Comparison of ENCODE assay signal across 13 cellular contexts in genomic region chr5:61447780-61448495, GRCh38.
DNase-seq lines count a peak whose midpoint lies in the region; ATAC-seq, FAIRE-seq and TF ChIP-seq lines count a peak whose summit lies in the region.
"Had no signal": no experiment of that assay in that cellular context is flagged by ENCODE, and none has a peak within 500 bp of the region (broad histone marks: within the 10 kb centered on the region; RNA-seq: fewer than 3 reads in every experiment).

No MANE protein-coding gene starts in this region.

- WGBS in small intestine, 3 donors: 96 to 98% (median 97%) methylated on average over 2 of the region's 2 CpGs

- ATAC-seq in GM21515 (IDR thresholded peaks at IDR 0.05; ENCODE audit: unreplicated experiment): no peak
- ATAC-seq: GM23338 had no signal

- no peak for FAIRE-seq in small intestine (lab: Jason Lieb, UNC)
- FAIRE-seq: A204.1, GM12891 had no signal

- DNase-seq in caudate nucleus (lab: John Stamatoyannopoulos, UW) (no peak), myocyte (ENCODE audit: low read depth) (peak; percentile 65), substantia nigra (lab: John Stamatoyannopoulos, UW) (no peak), small intestine (no peak), NCI-H1694 treated with DMSO at 0.1 percent for 48 hours (lab: John Stamatoyannopoulos, UW) (no peak)
- DNase-seq: CD4-positive, alpha-beta T cell; DMS79; H7 had no signal

- CTCF ChIA-PET in HEK293 (lab: Yijun Ruan, JAX): no interaction called here

- H3K4me3 ChIP-seq in HEK293 (ENCODE audit: low read depth, low read length): no peak overlapping the region
- no peak overlapping the region for H3K4me3 ChIP-seq in small intestine (ENCODE audit: low read depth in 1 of 2, low read length in 2 of 2)
- H3K4me3 ChIP-seq: GM23338 had no signal

- H3K27ac ChIP-seq in HEK293 (ENCODE audit: extremely low read depth, low read depth, low read length) (no peak overlapping the region), caudate nucleus (ENCODE audit: low read depth, low read length) (peak overlapping the region; percentile 28), substantia nigra (ENCODE audit: low read depth, low read length, poor library complexity, severe bottlenecking) (peak overlapping the region; percentile 32), small intestine (ENCODE audit: low read depth in 1 of 2, low read length in 1 of 2) (no peak overlapping the region)

- H3K27me3 ChIP-seq in small intestine (ENCODE audit: control insufficient read depth in 2 of 2, insufficient read depth in 2 of 2, low read length in 2 of 2): no peaks in the 10 kb centered on the region

- H3K4me1 ChIP-seq in HEK293 (ENCODE audit: control insufficient read depth, insufficient read depth, low read length): peaks cover 17% of the 10 kb centered on the region
- H3K4me1 ChIP-seq in small intestine (ENCODE audit: control insufficient read depth in 2 of 2, insufficient read depth in 1 of 2, low read depth in 1 of 2, low read length in 1 of 2): peaks cover 6 to 17% of the 10 kb centered on the region in 2 donors

- no peak for TF ChIP-seq CTCF in HEK293 (tag by site-specific recombination; IDR thresholded peaks at IDR 0.05)

- H3K36me3 ChIP-seq in HEK293 (ENCODE audit: control insufficient read depth in 2 of 2, insufficient read depth in 1 of 2, low read length in 2 of 2): no peaks in the 10 kb centered on the region
- H3K36me3 ChIP-seq in small intestine (ENCODE audit: control insufficient read depth in 2 of 2, insufficient read depth in 2 of 2, low read length in 2 of 2): peaks cover 0 to 2% of the 10 kb centered on the region in 2 donors

- POLR2A ChIA-PET in HEK293 (lab: Yijun Ruan, JAX): no interaction called here

- H3K9me3 ChIP-seq in HEK293 (ENCODE audit: control insufficient read depth, insufficient read depth, low read depth, low read length) (no peaks in the 10 kb centered on the region), small intestine (ENCODE audit: control insufficient read depth, low read depth) (no peaks in the 10 kb centered on the region)

TF ChIP-seq in HEK293, 187 proteins besides CTCF, POLR2A, EP300 and RAD21 (continues in another document):
- TF ChIP-seq ZNF146 (tag by site-specific recombination; IDR thresholded peaks at IDR 0.05) (no peak), ZNF580 (tag by site-specific recombination; IDR thresholded peaks at IDR 0.05) (no peak), PBX3 (CRISPR knock-in tag; IDR thresholded peaks at IDR 0.05) (no peak), PRDM6 (tag by site-specific recombination; IDR thresholded peaks at IDR 0.05) (peak; percentile 57), ZFP37 (tag by site-specific recombination; IDR thresholded peaks at IDR 0.05) (no peak), RBAK (tag by site-specific recombination; IDR thresholded peaks at IDR 0.05) (no peak), ZBTB49 (tag by site-specific recombination; IDR thresholded peaks at IDR 0.05; ENCODE audit: low read depth) (no peak), SP7 (tag by site-specific recombination; IDR thresholded peaks at IDR 0.05) (peak; percentile 36; the same call in 1 of the 2 replicates), ZNF747 (tag by site-specific recombination; IDR thresholded peaks at IDR 0.05) (no peak), ZNF624 (tag by site-specific recombination; IDR thresholded peaks at IDR 0.05) (no peak), GFI1B (tag by site-specific recombination; IDR thresholded peaks at IDR 0.05) (no peak), ZNF148 (tag by site-specific recombination; IDR thresholded peaks at IDR 0.05; ENCODE audit: borderline replicate concordance) (no peak), ZNF10 (tag by site-specific recombination; IDR thresholded peaks at IDR 0.05) (no peak), YY2 (tag by site-specific recombination; IDR thresholded peaks at IDR 0.05) (no peak), REST (tag by site-specific recombination; IDR thresholded peaks at IDR 0.05) (no peak), KLF16 (tag by site-specific recombination; IDR thresholded peaks at IDR 0.05) (no peak)

Comparison
In these comparisons a context has a peak if more than half of its experiments do, and no peak if none do; other contexts are left out.
1. H3K27ac ChIP-seq: peak in caudate nucleus (single experiment) and substantia nigra (single experiment); none in HEK293 (single experiment) and small intestine (0 of 2).